In the genomic region with DNA sequence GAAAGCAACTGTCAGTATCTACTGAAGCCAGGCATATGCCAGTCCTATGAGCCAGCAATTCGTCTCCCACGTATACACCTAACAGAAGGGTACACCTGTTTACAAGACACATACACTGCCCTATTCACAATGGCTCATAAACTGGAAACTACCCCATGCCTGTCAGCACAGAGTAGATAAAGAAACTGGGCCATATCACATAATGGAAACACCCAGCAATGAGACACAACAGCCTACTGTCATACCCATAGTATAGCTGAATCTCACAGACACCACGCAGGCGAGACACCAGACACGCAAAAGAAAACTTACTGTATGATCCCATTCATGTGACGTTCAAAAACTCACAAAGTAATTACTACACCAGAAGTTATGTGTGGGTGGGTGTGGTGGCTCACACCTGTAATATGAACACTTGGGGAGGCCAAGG, we compare ENCODE assay signal across 11 cellular contexts. TPM values are rescaled to one million over a fixed set of nuclear protein-coding genes. Genes with fewer than 3 reads are reported as not detected.
DNase-seq lines count a peak whose midpoint lies in the region; ATAC-seq and TF ChIP-seq lines count a peak whose summit lies in the region.
"Had no signal": no experiment of that assay in that cellular context is flagged by ENCODE, and none has a peak within 500 bp of the region (broad histone marks: within the 10 kb centered on the region; RNA-seq: fewer than 3 reads in every experiment).

No MANE protein-coding gene starts in this region.

- intact Hi-C loops in dendritic cell treated with granulocyte-macrophage colony-stimulating factor and Interleukin-4, amounts not matched to agents 40 ng/mL and 50 ng/mL, for 4 days (cut with micrococcal nuclease): no loop called here

- H3K4me1 Mint-ChIP-seq in activated CD4-positive, alpha-beta memory T cell treated with anti-CD3 and anti-CD28 coated beads, Interleukin-2, amount 10 ng/mL, durations not matched to agents 7 days and 5 days: peaks cover 87% of the 10 kb centered on the region
- peaks cover 52% of the 10 kb centered on the region for H3K4me1 Mint-ChIP-seq in dendritic cell treated with granulocyte-macrophage colony-stimulating factor and Interleukin-4, amounts not matched to agents 40 ng/mL and 50 ng/mL, for 4 days (ENCODE audit: low read depth)

- peak overlapping the region; percentile 51 for H3K27ac ChIP-seq in RWPE1
- H3K27ac ChIP-seq: right atrium auricular region, thyroid gland had no signal

- peaks cover 35% of the 10 kb centered on the region for H3K36me3 Mint-ChIP-seq in activated CD4-positive, alpha-beta memory T cell treated with anti-CD3 and anti-CD28 coated beads, Interleukin-2, amount 10 ng/mL, durations not matched to agents 7 days and 5 days (ENCODE audit: low read depth)
- H3K36me3 Mint-ChIP-seq in dendritic cell treated with granulocyte-macrophage colony-stimulating factor and Interleukin-4, amounts not matched to agents 40 ng/mL and 50 ng/mL, for 4 days (ENCODE audit: low read depth): peaks cover 44% of the 10 kb centered on the region

- CTCF ChIA-PET in RWPE1 (lab: Yijun Ruan, JAX): no interaction called here
- CTCF ChIA-PET in activated CD4-positive, alpha-beta memory T cell treated with anti-CD3 and anti-CD28 coated beads, Interleukin-2, amount 10 ng/mL, durations not matched to agents 7 days and 5 days (lab: Charles Lee): interaction anchor here (0.8 to 11.6 kb wide), 2 partner anchors 15 to 108 kb away, joined by 4 to 297 read pairs; no protein-coding TSS in a partner anchor

- ATAC-seq in HG03025 (IDR thresholded peaks at IDR 0.05; ENCODE audit: low FRiP score, unreplicated experiment) (no peak), GM18868 (IDR thresholded peaks at IDR 0.05; ENCODE audit: unreplicated experiment) (no peak)

- TF ChIP-seq CTCF in RWPE1 (conservative IDR thresholded peaks at IDR 0.05; ENCODE audit: low read depth): no peak

- no peaks in the 10 kb centered on the region for H3K27me3 Mint-ChIP-seq in activated CD4-positive, alpha-beta memory T cell treated with anti-CD3 and anti-CD28 coated beads, Interleukin-2, amount 10 ng/mL, durations not matched to agents 7 days and 5 days
- H3K27me3 Mint-ChIP-seq in dendritic cell treated with granulocyte-macrophage colony-stimulating factor and Interleukin-4, amounts not matched to agents 40 ng/mL and 50 ng/mL, for 4 days: no peaks in the 10 kb centered on the region

- DNase-seq in RWPE1 (ENCODE audit: low spot score) (no peak), NCI-H128 (lab: John Stamatoyannopoulos, UW; ENCODE audit: unreplicated experiment) (no peak), iPS-NIHi11 (ENCODE audit: low spot score) (no peak)
- peak; percentile 27 for DNase-seq in activated CD4-positive, alpha-beta memory T cell treated with anti-CD3 and anti-CD28 coated beads, Interleukin-2, amount 10 ng/mL, durations not matched to agents 7 days and 5 days
- peak; percentile 52 for DNase-seq in stimulated activated CD4-positive, alpha-beta T cell treated with anti-CD3 and anti-CD28 coated beads, Interleukin-4, amount 100 ng/mL, for 1 hour
- DNase-seq: GDM1, thyroid gland had no signal

- POLR2A ChIA-PET in RWPE1 (lab: Yijun Ruan, JAX; ENCODE audit: low non-redundant PET): no interaction called here
- POLR2A ChIA-PET in activated CD4-positive, alpha-beta memory T cell treated with anti-CD3 and anti-CD28 coated beads, Interleukin-2, amount 10 ng/mL, durations not matched to agents 7 days and 5 days (lab: Charles Lee): interaction anchor here (0.7 to 1.5 kb wide), 3 partner anchors 10 to 739 kb away, joined by 3 to 4 read pairs (median 3); a partner anchor contains a TSS

- H3K9me3 Mint-ChIP-seq in activated CD4-positive, alpha-beta memory T cell treated with anti-CD3 and anti-CD28 coated beads, Interleukin-2, amount 10 ng/mL, durations not matched to agents 7 days and 5 days: no peaks in the 10 kb centered on the region
- H3K9me3 Mint-ChIP-seq in dendritic cell treated with granulocyte-macrophage colony-stimulating factor and Interleukin-4, amounts not matched to agents 40 ng/mL and 50 ng/mL, for 4 days: no peaks in the 10 kb centered on the region

- H3K4me3 Mint-ChIP-seq in activated CD4-positive, alpha-beta memory T cell treated with anti-CD3 and anti-CD28 coated beads, Interleukin-2, amount 10 ng/mL, durations not matched to agents 7 days and 5 days: peak overlapping the region; percentile 26
- no peak overlapping the region for H3K4me3 Mint-ChIP-seq in dendritic cell treated with granulocyte-macrophage colony-stimulating factor and Interleukin-4, amounts not matched to agents 40 ng/mL and 50 ng/mL, for 4 days

- H3K27ac Mint-ChIP-seq in activated CD4-positive, alpha-beta memory T cell treated with anti-CD3 and anti-CD28 coated beads, Interleukin-2, amount 10 ng/mL, durations not matched to agents 7 days and 5 days: peak overlapping the region; percentile 78
- peak overlapping the region; percentile 28 for H3K27ac Mint-ChIP-seq in dendritic cell treated with granulocyte-macrophage colony-stimulating factor and Interleukin-4, amounts not matched to agents 40 ng/mL and 50 ng/mL, for 4 days

RNA-seq across cellular contexts. Expression of a gene that starts 15.7 kb away (rescaled TPM):
- total RNA-seq in activated CD4-positive, alpha-beta memory T cell treated with anti-CD3 and anti-CD28 coated beads, Interleukin-2, amount 10 ng/mL, durations not matched to agents 7 days and 5 days: 100 to 1,000 TPM; 162 to 163 TPM

RNA-seq across cellular contexts. Expression of a gene that starts 16.5 kb away (rescaled TPM):
- 1 to 10 TPM; 1.0 to 1.1 TPM for total RNA-seq in activated CD4-positive, alpha-beta memory T cell treated with anti-CD3 and anti-CD28 coated beads, Interleukin-2, amount 10 ng/mL, durations not matched to agents 7 days and 5 days

RNA-seq across cellular contexts. Expression of a gene that starts 26.4 kb away (rescaled TPM):
- total RNA-seq in activated CD4-positive, alpha-beta memory T cell treated with anti-CD3 and anti-CD28 coated beads, Interleukin-2, amount 10 ng/mL, durations not matched to agents 7 days and 5 days: 10 to 100 TPM; 33.0 to 36.2 TPM

RNA-seq across cellular contexts. Expression of a gene that starts 36.8 kb away (rescaled TPM):
- 1 to 10 TPM; 1.8 to 2.0 TPM for total RNA-seq in activated CD4-positive, alpha-beta memory T cell treated with anti-CD3 and anti-CD28 coated beads, Interleukin-2, amount 10 ng/mL, durations not matched to agents 7 days and 5 days

RNA-seq across cellular contexts. Expression of a gene that starts 52.2 kb away (rescaled TPM):
- total RNA-seq in activated CD4-positive, alpha-beta memory T cell treated with anti-CD3 and anti-CD28 coated beads, Interleukin-2, amount 10 ng/mL, durations not matched to agents 7 days and 5 days: 10 to 100 TPM; 10.2 to 11.1 TPM

Comparison
In these comparisons a context has a peak if more than half of its experiments do, and no peak if none do; other contexts are left out.
1. DNase-seq: peak in activated CD4-positive, alpha-beta memory T cell treated with anti-CD3 and anti-CD28 coated beads, Interleukin-2, amount 10 ng/mL, durations not matched to agents 7 days and 5 days (single experiment) and stimulated activated CD4-positive, alpha-beta T cell treated with anti-CD3 and anti-CD28 coated beads, Interleukin-4, amount 100 ng/mL, for 1 hour (single experiment); none in RWPE1 (single experiment), NCI-H128 (single experiment) and iPS-NIHi11 (single experiment).